ENCODE assay signal across 19 cellular contexts in the genomic region with DNA sequence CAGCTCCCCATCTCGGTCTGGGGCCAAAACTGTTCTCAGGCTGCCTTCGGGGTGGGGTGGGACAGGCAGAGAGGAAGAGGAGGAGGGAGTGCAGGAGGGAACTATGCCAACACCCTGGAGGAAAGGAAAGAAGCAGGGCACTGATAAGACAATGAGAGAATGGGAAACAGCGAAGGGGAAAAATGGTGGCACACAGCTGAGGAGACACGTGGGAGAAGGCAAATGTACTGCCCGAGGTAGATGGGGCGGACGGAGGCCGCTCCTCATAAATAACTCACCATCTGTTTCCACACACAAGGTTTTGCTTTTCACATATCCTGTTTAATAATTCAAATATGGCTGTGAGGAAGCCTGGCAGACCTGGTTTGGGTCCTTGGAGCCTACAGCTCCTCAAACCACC.
"Had no signal": no experiment of that assay in that cellular context is flagged by ENCODE, and none has a peak within 500 bp of the region (broad histone marks: within the 10 kb centered on the region; RNA-seq: fewer than 3 reads in every experiment).

No MANE protein-coding gene starts in this region.

- H3K27me3 ChIP-seq: gastrocnemius medialis, heart right ventricle, upper lobe of left lung had no signal

- H3K27me3 Mint-ChIP-seq: stimulated activated naive B cell treated with anti-CD40 and anti-IgM and Interleukin-4, amounts not matched to agents 10 μg/mL and 1 μg/mL and 100 μg/mL, for 72 hours had no signal

- H3K4me3 Mint-ChIP-seq: activated CD8-positive, alpha-beta T cell treated with anti-CD3 and anti-CD28 coated beads, Interleukin-2, amount 10 ng/mL, durations not matched to agents 7 days and 5 days; neural crest cell; stimulated activated naive B cell treated with anti-CD40 and anti-IgM and Interleukin-4, amounts not matched to agents 10 μg/mL and 1 μg/mL and 100 μg/mL, for 72 hours; WTC11 had no signal

- H3K27ac ChIP-seq: gastrocnemius medialis, heart right ventricle, lower lobe of right lung, parathyroid adenoma, upper lobe of left lung had no signal

- H3K4me3 ChIP-seq: gastrocnemius medialis, heart right ventricle, lower lobe of right lung, upper lobe of left lung had no signal

- DNase-seq: activated CD4-positive, alpha-beta T cell treated with anti-CD3 and anti-CD28 coated beads for 4 hours; activated CD8-positive, alpha-beta memory T cell treated with anti-CD3 and anti-CD28 coated beads, Interleukin-2, amount 50 U/mL, for 4 hours; activated CD8-positive, alpha-beta T cell treated with anti-CD3 and anti-CD28 coated beads, Interleukin-2, amount 10 ng/mL, durations not matched to agents 7 days and 5 days; activated gamma-delta T cell; activated T-cell treated with anti-CD3 and anti-CD28 coated beads, Interleukin-2, amount 50 U/mL, for 48 hours; erythroblast; gastrocnemius medialis; heart right ventricle; left colon; lower lobe of right lung; midbrain; stimulated activated CD4-positive, alpha-beta T cell treated with anti-CD3 and anti-CD28 coated beads, Interleukin-2, amount 100 ng/mL, for 48 hours; stimulated activated naive B cell treated with anti-CD40 and anti-IgM and Interleukin-4, amounts not matched to agents 10 μg/mL and 1 μg/mL and 100 μg/mL, for 72 hours; upper lobe of left lung had no signal

- H3K36me3 Mint-ChIP-seq: WTC11 had no signal

- H3K27ac Mint-ChIP-seq: activated CD8-positive, alpha-beta T cell treated with anti-CD3 and anti-CD28 coated beads, Interleukin-2, amount 10 ng/mL, durations not matched to agents 7 days and 5 days; activated naive CD4-positive, alpha-beta T cell treated with anti-CD3 and anti-CD28 coated beads, Interleukin-2, amount 50 U/mL, for 72 hours; stimulated activated naive B cell treated with anti-CD40 and anti-IgM and Interleukin-4, amounts not matched to agents 10 μg/mL and 1 μg/mL and 100 μg/mL, for 72 hours; WTC11 had no signal

- H3K9me3 Mint-ChIP-seq: activated naive CD4-positive, alpha-beta T cell treated with anti-CD3 and anti-CD28 coated beads, Interleukin-2, amount 50 U/mL, for 72 hours; neural crest cell; stimulated activated naive B cell treated with anti-CD40 and anti-IgM and Interleukin-4, amounts not matched to agents 10 μg/mL and 1 μg/mL and 100 μg/mL, for 72 hours; WTC11 had no signal

- H3K4me1 ChIP-seq: lower lobe of right lung, parathyroid adenoma, upper lobe of left lung had no signal

- H3K4me1 Mint-ChIP-seq: neural crest cell had no signal

- ATAC-seq: activated CD8-positive, alpha-beta T cell treated with anti-CD3 and anti-CD28 coated beads, Interleukin-2, amount 10 ng/mL, durations not matched to agents 7 days and 5 days; activated naive CD4-positive, alpha-beta T cell treated with anti-CD3 and anti-CD28 coated beads, Interleukin-2, amount 50 U/mL, for 72 hours; heart right ventricle; left colon; lower lobe of right lung; SK-N-SH treated with all-trans-retinoic acid at 6 μM for 48 hours; stimulated activated naive B cell treated with anti-CD40 and anti-IgM and Interleukin-4, amounts not matched to agents 10 μg/mL and 1 μg/mL and 100 μg/mL, for 72 hours; WTC11 had no signal

- H3K9me3 ChIP-seq: gastrocnemius medialis, heart right ventricle, lower lobe of right lung, upper lobe of left lung had no signal
